ENCODE assay signal across 21 cellular contexts in genomic region chr1:222970040-222970439, GRCh38.
"Had no signal": no experiment of that assay in that cellular context is flagged by ENCODE, and none has a peak within 500 bp of the region (broad histone marks: within the 10 kb centered on the region; RNA-seq: fewer than 3 reads in every experiment).

No MANE protein-coding gene starts in this region.

- ATAC-seq: activated CD8-positive, alpha-beta T cell treated with anti-CD3 and anti-CD28 coated beads, Interleukin-2, amount 10 ng/mL, durations not matched to agents 7 days and 5 days; activated T-cell treated with anti-CD3 and anti-CD28 coated beads, Interleukin-2, amount 50 U/mL, for 4 hours; left ventricle myocardium superior; naive thymus-derived CD4-positive, alpha-beta T cell; sciatic nerve; stimulated activated naive CD8-positive, alpha-beta T cell treated with anti-CD3 and anti-CD28 coated beads, Interleukin-15, amount 100 ng/mL, for 72 hours had no signal

- H3K4me3 ChIP-seq: breast epithelium, smooth muscle cell, suprapubic skin, upper lobe of left lung had no signal

- H3K27ac Mint-ChIP-seq: activated CD4-positive, alpha-beta T cell treated with anti-CD3 and anti-CD28 coated beads, Interleukin-2, amount 10 ng/mL, durations not matched to agents 7 days and 5 days; activated CD8-positive, alpha-beta T cell treated with anti-CD3 and anti-CD28 coated beads, Interleukin-2, amount 10 ng/mL, durations not matched to agents 7 days and 5 days; activated naive CD4-positive, alpha-beta T cell treated with anti-CD3 and anti-CD28 coated beads for 36 hours; immature natural killer cell; naive thymus-derived CD4-positive, alpha-beta T cell; stimulated activated naive CD8-positive, alpha-beta T cell treated with anti-CD3 and anti-CD28 coated beads, Interleukin-15, amount 100 ng/mL, for 72 hours had no signal

- H3K9me3 ChIP-seq: breast epithelium, suprapubic skin, upper lobe of left lung had no signal

- H3K4me1 ChIP-seq: breast epithelium, parathyroid adenoma, suprapubic skin had no signal

- H3K27me3 ChIP-seq: breast epithelium, suprapubic skin, upper lobe of left lung had no signal

- H3K4me1 Mint-ChIP-seq: stimulated activated naive CD8-positive, alpha-beta T cell treated with anti-CD3 and anti-CD28 coated beads, Interleukin-15, amount 100 ng/mL, for 72 hours had no signal

- H3K36me3 ChIP-seq: breast epithelium, suprapubic skin, upper lobe of left lung had no signal

- H3K9me3 Mint-ChIP-seq: activated CD4-positive, alpha-beta T cell treated with anti-CD3 and anti-CD28 coated beads, Interleukin-2, amount 10 ng/mL, durations not matched to agents 7 days and 5 days; activated naive CD4-positive, alpha-beta T cell treated with anti-CD3 and anti-CD28 coated beads for 36 hours; activated T-cell treated with anti-CD3 and anti-CD28 coated beads, Interleukin-2, amount 50 U/mL, for 4 hours; immature natural killer cell; naive thymus-derived CD4-positive, alpha-beta T cell; stimulated activated naive CD8-positive, alpha-beta T cell treated with anti-CD3 and anti-CD28 coated beads, Interleukin-15, amount 100 ng/mL, for 72 hours had no signal

- H3K4me3 Mint-ChIP-seq: activated CD4-positive, alpha-beta T cell treated with anti-CD3 and anti-CD28 coated beads, Interleukin-2, amount 10 ng/mL, durations not matched to agents 7 days and 5 days; activated CD8-positive, alpha-beta T cell treated with anti-CD3 and anti-CD28 coated beads, Interleukin-2, amount 10 ng/mL, durations not matched to agents 7 days and 5 days; activated naive CD4-positive, alpha-beta T cell treated with anti-CD3 and anti-CD28 coated beads for 36 hours; activated T-cell treated with anti-CD3 and anti-CD28 coated beads, Interleukin-2, amount 50 U/mL, for 4 hours; immature natural killer cell; naive thymus-derived CD4-positive, alpha-beta T cell; stimulated activated naive CD8-positive, alpha-beta T cell treated with anti-CD3 and anti-CD28 coated beads, Interleukin-15, amount 100 ng/mL, for 72 hours had no signal

- H3K27me3 Mint-ChIP-seq: activated CD4-positive, alpha-beta T cell treated with anti-CD3 and anti-CD28 coated beads, Interleukin-2, amount 10 ng/mL, durations not matched to agents 7 days and 5 days; naive thymus-derived CD4-positive, alpha-beta T cell; stimulated activated naive CD8-positive, alpha-beta T cell treated with anti-CD3 and anti-CD28 coated beads, Interleukin-15, amount 100 ng/mL, for 72 hours had no signal

- H3K36me3 Mint-ChIP-seq: immature natural killer cell had no signal

- DNase-seq: activated CD4-positive, alpha-beta T cell treated with anti-CD3 and anti-CD28 coated beads, Interleukin-2, amount 10 ng/mL, durations not matched to agents 7 days and 5 days; activated CD8-positive, alpha-beta memory T cell treated with anti-CD3 and anti-CD28 coated beads, Interleukin-2, amount 50 U/mL, for 4 hours; activated CD8-positive, alpha-beta T cell treated with anti-CD3 and anti-CD28 coated beads, Interleukin-2, amount 10 ng/mL, durations not matched to agents 7 days and 5 days; activated naive CD4-positive, alpha-beta T cell treated with anti-CD3 and anti-CD28 coated beads for 36 hours; activated T-cell treated with anti-CD3 and anti-CD28 coated beads, Interleukin-2, amount 50 U/mL, for 4 hours; aorta; cortex of kidney; effector CD4-positive, alpha-beta T cell; immature natural killer cell; left ventricle myocardium superior; naive thymus-derived CD4-positive, alpha-beta T cell; stimulated activated CD4-positive, alpha-beta T cell treated with anti-CD3 and anti-CD28 coated beads, Interleukin-4, amount 100 ng/mL, for 1 hour; stimulated activated naive CD8-positive, alpha-beta T cell treated with anti-CD3 and anti-CD28 coated beads, Interleukin-15, amount 100 ng/mL, for 72 hours; SW 1271; T-helper 9 cell; upper lobe of left lung had no signal

- H3K27ac ChIP-seq: breast epithelium, parathyroid adenoma, suprapubic skin had no signal
